In the genomic region with DNA sequence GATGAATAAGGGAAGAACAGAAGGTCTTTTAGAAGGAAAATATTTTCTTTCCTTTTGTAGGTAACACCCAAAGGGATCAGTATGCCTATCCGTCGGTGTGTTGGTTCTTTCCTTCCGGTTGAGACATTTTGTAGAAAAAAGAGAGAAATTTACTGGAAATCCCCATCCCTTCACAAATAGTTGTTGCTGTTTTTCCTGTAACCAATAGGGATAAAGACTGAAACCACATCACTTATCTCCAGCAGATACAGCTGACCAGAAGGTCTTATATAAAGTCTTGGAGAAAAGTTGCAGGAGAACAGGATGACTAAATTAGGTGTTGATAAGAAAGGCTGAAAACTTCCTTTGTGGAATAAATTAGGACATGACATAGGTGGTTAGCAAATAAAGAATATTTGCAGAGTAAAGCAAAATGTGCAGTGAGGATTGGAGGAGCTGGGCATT, we compare ENCODE assay signal across 1 cellular context.
TF ChIP-seq lines count a peak whose summit lies in the region.

No MANE protein-coding gene starts in this region.

TF ChIP-seq in GM12878, 131 proteins besides CTCF, POLR2A, EP300 and RAD21 (continued from another document):
- TF ChIP-seq SUZ12 (IDR thresholded peaks at IDR 0.05; ENCODE audit: unreplicated experiment) (no peak), RBBP5 (conservative IDR thresholded peaks at IDR 0.05) (no peak), POLR2AphosphoS5 (IDR thresholded peaks at IDR 0.05; ENCODE audit: low read length) (peak; percentile 4; the same call in 1 of the 2 replicates), BHLHE40 (IDR thresholded peaks at IDR 0.05; ENCODE audit: borderline replicate concordance in 1 of 2, low read depth in 2 of 2, low read length in 1 of 2) (0 out of 4 replicates have a peak, but pooled peaks of 1 of the 2 experiments have one; percentile 24), RCOR1 (conservative IDR thresholded peaks at IDR 0.05; ENCODE audit: low read depth, low read length) (no peak)
- TF ChIP-seq, protein P1, sequence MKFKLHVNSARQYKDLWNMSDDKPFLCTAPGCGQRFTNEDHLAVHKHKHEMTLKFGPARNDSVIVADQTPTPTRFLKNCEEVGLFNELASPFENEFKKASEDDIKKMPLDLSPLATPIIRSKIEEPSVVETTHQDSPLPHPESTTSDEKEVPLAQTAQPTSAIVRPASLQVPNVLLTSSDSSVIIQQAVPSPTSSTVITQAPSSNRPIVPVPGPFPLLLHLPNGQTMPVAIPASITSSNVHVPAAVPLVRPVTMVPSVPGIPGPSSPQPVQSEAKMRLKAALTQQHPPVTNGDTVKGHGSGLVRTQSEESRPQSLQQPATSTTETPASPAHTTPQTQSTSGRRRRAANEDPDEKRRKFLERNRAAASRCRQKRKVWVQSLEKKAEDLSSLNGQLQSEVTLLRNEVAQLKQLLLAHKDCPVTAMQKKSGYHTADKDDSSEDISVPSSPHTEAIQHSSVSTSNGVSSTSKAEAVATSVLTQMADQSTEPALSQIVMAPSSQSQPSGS (IDR thresholded peaks at IDR 0.05; ENCODE audit: low read length), result peak; percentile 26; the same call in 1 of the 2 replicates
